ENCODE assay signal across 10 cellular contexts in the genomic region with DNA sequence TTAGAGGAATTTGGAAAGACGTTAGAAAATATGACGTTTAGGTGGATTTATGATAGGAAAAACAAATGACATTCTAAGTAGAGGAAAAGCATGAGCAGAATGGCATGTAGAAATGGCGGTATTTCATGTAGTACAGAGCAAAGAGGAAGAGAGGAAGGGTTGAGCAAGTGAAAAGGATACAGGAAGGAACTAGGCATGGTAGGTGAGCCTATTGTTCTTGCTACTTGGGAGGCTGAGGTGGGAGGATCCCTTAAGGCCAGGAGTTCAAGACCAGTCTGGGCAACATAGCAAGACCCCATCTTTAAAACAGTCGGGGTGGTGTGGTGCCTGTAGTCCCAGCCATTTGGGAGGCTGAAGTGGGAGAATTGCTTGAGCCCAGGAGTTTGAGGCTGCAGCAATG. TPM values are rescaled to one million over a fixed set of nuclear protein-coding genes. Genes with fewer than 3 reads are reported as not detected.
DNase-seq lines count a peak whose midpoint lies in the region; ATAC-seq and TF ChIP-seq lines count a peak whose summit lies in the region.
"Had no signal": no experiment of that assay in that cellular context is flagged by ENCODE, and none has a peak within 500 bp of the region (broad histone marks: within the 10 kb centered on the region; RNA-seq: fewer than 3 reads in every experiment).

No MANE protein-coding gene starts in this region.

- H3K36me3 Mint-ChIP-seq in CD4-positive, CD25-positive, alpha-beta regulatory T cell, result peaks cover 34% of the 10 kb centered on the region
- H3K36me3 Mint-ChIP-seq in activated naive CD8-positive, alpha-beta T cell treated with anti-CD3 and anti-CD28 coated beads for 36 hours, result peaks cover 42% of the 10 kb centered on the region
- H3K36me3 Mint-ChIP-seq in naive B cell, result peaks cover 0 to 11% of the 10 kb centered on the region in 2 donors

- DNase-seq in CD4-positive, CD25-positive, alpha-beta regulatory T cell, result no peak
- DNase-seq in Jurkat, Clone E6-1 (ENCODE audit: low read depth, low spot score), result no peak
- no peak for DNase-seq in activated naive CD8-positive, alpha-beta T cell treated with anti-CD3 and anti-CD28 coated beads for 36 hours
- no peak for DNase-seq in naive B cell
- DNase-seq in NCI-H1694 treated with DMSO at 0.1 percent for 48 hours (lab: John Stamatoyannopoulos, UW), result no peak
- no peak for DNase-seq in upper lobe of left lung
- no peak for DNase-seq in NCI-H69 (lab: John Stamatoyannopoulos, UW)
- DNase-seq: KG1 had no signal

- TF ChIP-seq EP300 in upper lobe of left lung (IDR thresholded peaks at IDR 0.05), result no peak

- no peaks in the 10 kb centered on the region for H3K9me3 ChIP-seq in CD4-positive, CD25-positive, alpha-beta regulatory T cell (ENCODE audit: control insufficient read depth in 2 of 2, low read length in 2 of 2)
- H3K9me3 ChIP-seq in upper lobe of left lung, result no peaks in the 10 kb centered on the region

- peaks cover 9% of the 10 kb centered on the region for H3K36me3 ChIP-seq in CD4-positive, CD25-positive, alpha-beta regulatory T cell (ENCODE audit: control insufficient read depth, insufficient read depth, low read length)
- no peaks in the 10 kb centered on the region for H3K36me3 ChIP-seq in upper lobe of left lung

- no peak for TF ChIP-seq POLR2A in upper lobe of left lung (IDR thresholded peaks at IDR 0.05)

- H3K27ac ChIP-seq in CD4-positive, CD25-positive, alpha-beta regulatory T cell (ENCODE audit: insufficient read depth, low read length, poor library complexity, severe bottlenecking), result no peak overlapping the region
- no peak overlapping the region for H3K27ac ChIP-seq in upper lobe of left lung

- H3K27me3 ChIP-seq in CD4-positive, CD25-positive, alpha-beta regulatory T cell (ENCODE audit: control insufficient read depth, insufficient read depth, low read length), result no peaks in the 10 kb centered on the region
- H3K27me3 ChIP-seq in upper lobe of left lung, result no peaks in the 10 kb centered on the region

- no peak for TF ChIP-seq CTCF in upper lobe of left lung (IDR thresholded peaks at IDR 0.05)

- ATAC-seq in CD4-positive, CD25-positive, alpha-beta regulatory T cell (ENCODE audit: low read depth in 2 of 2), result no peak
- ATAC-seq in naive B cell (ENCODE audit: low read depth in 2 of 2) (no peak), GM21786 (IDR thresholded peaks at IDR 0.05; ENCODE audit: unreplicated experiment) (no peak), upper lobe of left lung (ENCODE audit: low FRiP score in 2 of 2) (no peak)

- H3K4me1 Mint-ChIP-seq in CD4-positive, CD25-positive, alpha-beta regulatory T cell, result peaks cover 36 to 71% (median 51%) of the 10 kb centered on the region in 4 donors
- peaks cover 34% of the 10 kb centered on the region for H3K4me1 Mint-ChIP-seq in activated naive CD8-positive, alpha-beta T cell treated with anti-CD3 and anti-CD28 coated beads for 36 hours
- peaks cover 38 to 56% (median 49%) of the 10 kb centered on the region in 3 donors for H3K4me1 Mint-ChIP-seq in naive B cell

- peaks cover 32% of the 10 kb centered on the region for H3K4me1 ChIP-seq in CD4-positive, CD25-positive, alpha-beta regulatory T cell (ENCODE audit: control insufficient read depth, insufficient read depth, low read length, poor library complexity, severe bottlenecking)
- peaks cover 0 to 23% (median 14%) of the 10 kb centered on the region in 4 donors for H3K4me1 ChIP-seq in upper lobe of left lung

- H3K27me3 Mint-ChIP-seq in CD4-positive, CD25-positive, alpha-beta regulatory T cell, result peaks cover 11% of the 10 kb centered on the region
- no peaks in the 10 kb centered on the region for H3K27me3 Mint-ChIP-seq in activated naive CD8-positive, alpha-beta T cell treated with anti-CD3 and anti-CD28 coated beads for 36 hours
- no peaks in the 10 kb centered on the region for H3K27me3 Mint-ChIP-seq in naive B cell

- H3K27ac Mint-ChIP-seq in CD4-positive, CD25-positive, alpha-beta regulatory T cell, result peak overlapping the region; percentile 97 to 100 (median 99)
- peak overlapping the region; percentile 98 for H3K27ac Mint-ChIP-seq in activated naive CD8-positive, alpha-beta T cell treated with anti-CD3 and anti-CD28 coated beads for 36 hours
- peak overlapping the region in 5 of 6 donors; percentile 79 to 100 (median 97) for H3K27ac Mint-ChIP-seq in naive B cell

- peaks cover 0 to 2% (median 0%) of the 10 kb centered on the region in 7 donors for H3K9me3 Mint-ChIP-seq in CD4-positive, CD25-positive, alpha-beta regulatory T cell
- peaks cover 6% of the 10 kb centered on the region for H3K9me3 Mint-ChIP-seq in activated naive CD8-positive, alpha-beta T cell treated with anti-CD3 and anti-CD28 coated beads for 36 hours
- H3K9me3 Mint-ChIP-seq in naive B cell, result no peaks in the 10 kb centered on the region

- 65 to 70% methylated on average over 4 of the region's 4 CpGs for WGBS in upper lobe of left lung, 2 donors

- peak overlapping the region; percentile 95 to 99 (median 98) for H3K4me3 Mint-ChIP-seq in CD4-positive, CD25-positive, alpha-beta regulatory T cell
- H3K4me3 Mint-ChIP-seq in activated naive CD8-positive, alpha-beta T cell treated with anti-CD3 and anti-CD28 coated beads for 36 hours, result peak overlapping the region; percentile 94
- peak overlapping the region; percentile 53 to 99 (median 96) for H3K4me3 Mint-ChIP-seq in naive B cell

- H3K4me3 ChIP-seq in CD4-positive, CD25-positive, alpha-beta regulatory T cell (ENCODE audit: low read depth, low read length), result peak overlapping the region; percentile 99
- H3K4me3 ChIP-seq in Jurkat, Clone E6-1 (ENCODE audit: low read length), result peak overlapping the region; percentile 91
- no peak overlapping the region for H3K4me3 ChIP-seq in upper lobe of left lung

RNA-seq across cellular contexts. Expression of a gene that starts 1.2 kb away (rescaled TPM):
- 27.2 TPM for total RNA-seq in CD4-positive, CD25-positive, alpha-beta regulatory T cell
- polyA plus RNA-seq in CD4-positive, CD25-positive, alpha-beta regulatory T cell, result 10 to 100 TPM; 34.9 to 49.1 (median 41.5) TPM
- 48.6 TPM for polyA plus RNA-seq in Jurkat, Clone E6-1 (2012; ENCODE audit: insufficient read depth, insufficient read length)
- total RNA-seq in activated naive CD8-positive, alpha-beta T cell treated with anti-CD3 and anti-CD28 coated beads for 36 hours, result 10 to 100 TPM; 56.6 to 58.5 TPM
- polyA plus RNA-seq in naive B cell (ENCODE audit: low read depth in 6 of 6), result 10 to 100 TPM; 33.2 to 53.2 (median 47.9) TPM
- total RNA-seq in upper lobe of left lung, result 10 to 100 TPM; 11.2 to 25.1 (median 19.1) TPM

RNA-seq across cellular contexts. Expression of a gene that starts 26.7 kb away (rescaled TPM):
- total RNA-seq in CD4-positive, CD25-positive, alpha-beta regulatory T cell, result not detected
- polyA plus RNA-seq in CD4-positive, CD25-positive, alpha-beta regulatory T cell, result not detected
- polyA plus RNA-seq in Jurkat, Clone E6-1 (2012; ENCODE audit: insufficient read depth, insufficient read length), result not detected
- total RNA-seq in activated naive CD8-positive, alpha-beta T cell treated with anti-CD3 and anti-CD28 coated beads for 36 hours, result not detected
- polyA plus RNA-seq in naive B cell (ENCODE audit: low read depth in 6 of 6), result not detected
- under 1 TPM in 1 of 6 donors, not detected in 5; 0.15 TPM for total RNA-seq in upper lobe of left lung
- total RNA-seq: T-helper 1 cell treated with Interleukin-12 subunit alpha and Interleukin-12 subunit beta and Interleukin-4 antibody, amounts not matched to agents 30 ng/mL and 1 ng/mL, for 36 hours had no signal

RNA-seq across cellular contexts. Expression of a gene that starts 55.5 kb away (rescaled TPM):
- 2.9 TPM for total RNA-seq in CD4-positive, CD25-positive, alpha-beta regulatory T cell
- under 1 TPM in 3 of 4 donors, not detected in 1; 0.44 to 0.75 (median 0.52) TPM for polyA plus RNA-seq in CD4-positive, CD25-positive, alpha-beta regulatory T cell
- 5.7 TPM for polyA plus RNA-seq in Jurkat, Clone E6-1 (2012; ENCODE audit: insufficient read depth, insufficient read length)
- total RNA-seq in activated naive CD8-positive, alpha-beta T cell treated with anti-CD3 and anti-CD28 coated beads for 36 hours, result 1 to 10 TPM; 6.2 to 7.2 TPM
- polyA plus RNA-seq in naive B cell (ENCODE audit: low read depth in 6 of 6), result 1 to 10 TPM in 1 of 6 donors, under 1 TPM in 4, not detected in 1; 0.35 to 1.5 (median 0.60) TPM
- 10 to 100 TPM in 5 of 6 donors, 1 to 10 TPM in 1; 8.0 to 51.7 (median 28.1) TPM for total RNA-seq in upper lobe of left lung

Comparison
In these comparisons a context has a peak if more than half of its experiments do, and no peak if none do; other contexts are left out.
1. H3K4me3 ChIP-seq: peak in CD4-positive, CD25-positive, alpha-beta regulatory T cell (single experiment) and Jurkat, Clone E6-1 (single experiment); none in upper lobe of left lung (0 of 4).
2. Peak in every context shown above with its lines, with median percentiles within 50 percentile points of each other: H3K27ac Mint-ChIP-seq and H3K4me3 Mint-ChIP-seq.